ENCODE assay signal across 11 cellular contexts in genomic region chrX:45757272-45757671, GRCh38.
DNase-seq lines count a peak whose midpoint lies in the region; TF ChIP-seq lines count a peak whose summit lies in the region.
"Had no signal": no experiment of that assay in that cellular context is flagged by ENCODE, and none has a peak within 500 bp of the region (broad histone marks: within the 10 kb centered on the region; RNA-seq: fewer than 3 reads in every experiment).

No MANE protein-coding gene starts in this region.

- H3K4me1 Mint-ChIP-seq in Calu3 (ENCODE audit: low read depth, unreplicated experiment): peaks cover 51% of the 10 kb centered on the region
- H3K4me1 Mint-ChIP-seq in activated T-helper 1 cell treated with anti-CD3 and anti-CD28 coated beads, Interleukin-12 subunit alpha, Interleukin-12 subunit beta, Interleukin-2, Interleukin-4 antibody, amounts not matched to agents 30 ng/mL and 10 ng/mL and 1 ng/mL, durations not matched to agents 14 hours and 24 hours and 36 hours (ENCODE audit: low read depth): peaks cover 62% of the 10 kb centered on the region
- H3K4me1 Mint-ChIP-seq in immature natural killer cell: peaks cover 57 to 68% of the 10 kb centered on the region in 2 donors

- H3K9me3 ChIP-seq in prostate gland: no peaks in the 10 kb centered on the region
- H3K9me3 ChIP-seq: HAP-1 had no signal

- H3K36me3 Mint-ChIP-seq in Calu3 (ENCODE audit: insufficient read depth, unreplicated experiment) (peaks cover 62% of the 10 kb centered on the region), immature natural killer cell (peaks cover 0 to 7% (median 4%) of the 10 kb centered on the region in 3 donors)
- peaks cover 49% of the 10 kb centered on the region for H3K36me3 Mint-ChIP-seq in activated T-helper 1 cell treated with anti-CD3 and anti-CD28 coated beads, Interleukin-12 subunit alpha, Interleukin-12 subunit beta, Interleukin-2, Interleukin-4 antibody, amounts not matched to agents 30 ng/mL and 10 ng/mL and 1 ng/mL, durations not matched to agents 14 hours and 24 hours and 36 hours (ENCODE audit: low read depth)

- H3K27me3 ChIP-seq in prostate gland (replicated peaks; ENCODE audit: insufficient read depth): no peaks in the 10 kb centered on the region

- no peak for TF ChIP-seq POLR2A in prostate gland (IDR thresholded peaks at IDR 0.05)

- 68% methylated on average over 2 of the region's 2 CpGs for WGBS in prostate gland

- H3K4me3 Mint-ChIP-seq in Calu3 (ENCODE audit: low read depth, unreplicated experiment) (peak overlapping the region; percentile 8), immature natural killer cell (peak overlapping the region; percentile 12 to 58 (median 18))
- peak overlapping the region; percentile 57 for H3K4me3 Mint-ChIP-seq in activated T-helper 1 cell treated with anti-CD3 and anti-CD28 coated beads, Interleukin-12 subunit alpha, Interleukin-12 subunit beta, Interleukin-2, Interleukin-4 antibody, amounts not matched to agents 30 ng/mL and 10 ng/mL and 1 ng/mL, durations not matched to agents 14 hours and 24 hours and 36 hours

- no peak overlapping the region for H3K27ac ChIP-seq in prostate gland

- H3K36me3 ChIP-seq in prostate gland: no peaks in the 10 kb centered on the region
- H3K36me3 ChIP-seq: HAP-1 had no signal

- H3K27ac Mint-ChIP-seq in Calu3 (ENCODE audit: unreplicated experiment) (no peak overlapping the region), immature natural killer cell (peak overlapping the region; percentile 55 to 99 (median 94))
- peak overlapping the region; percentile 74 for H3K27ac Mint-ChIP-seq in activated T-helper 1 cell treated with anti-CD3 and anti-CD28 coated beads, Interleukin-12 subunit alpha, Interleukin-12 subunit beta, Interleukin-2, Interleukin-4 antibody, amounts not matched to agents 30 ng/mL and 10 ng/mL and 1 ng/mL, durations not matched to agents 14 hours and 24 hours and 36 hours

- CTCF ChIA-PET in Calu3 (lab: Charles Lee): no interaction called here

- no peaks in the 10 kb centered on the region for H3K4me1 ChIP-seq in prostate gland (replicated peaks)

- no TSS peak for BruUV-seq in Calu3 (replicated peaks; lab: Mats Ljungman, UMichigan)

- H3K9me3 Mint-ChIP-seq in Calu3 (ENCODE audit: low read depth, unreplicated experiment) (no peaks in the 10 kb centered on the region), immature natural killer cell (no peaks in the 10 kb centered on the region)
- no peaks in the 10 kb centered on the region for H3K9me3 Mint-ChIP-seq in activated T-helper 1 cell treated with anti-CD3 and anti-CD28 coated beads, Interleukin-12 subunit alpha, Interleukin-12 subunit beta, Interleukin-2, Interleukin-4 antibody, amounts not matched to agents 30 ng/mL and 10 ng/mL and 1 ng/mL, durations not matched to agents 14 hours and 24 hours and 36 hours
- H3K9me3 Mint-ChIP-seq: CD8-positive, alpha-beta T cell had no signal

- intact Hi-C loops in Calu3 (cut with micrococcal nuclease; ENCODE audit: unreplicated experiment) (loop anchor here (10.0 kb wide), 1 partner anchor 48 kb away; no protein-coding TSS in a partner anchor), prostate gland (cut with DNase I) (no loop called here)
- intact Hi-C loops in activated T-helper 1 cell treated with anti-CD3 and anti-CD28 coated beads, Interleukin-12 subunit alpha, Interleukin-12 subunit beta, Interleukin-2, Interleukin-4 antibody, amounts not matched to agents 30 ng/mL and 10 ng/mL and 1 ng/mL, durations not matched to agents 14 hours and 24 hours and 36 hours (cut with micrococcal nuclease): loop anchor here (5.0 to 10.0 kb wide), 3 partner anchors 435 to 955 kb away; no protein-coding TSS in a partner anchor

- TF ChIP-seq CTCF in Calu3 (IDR thresholded peaks at IDR 0.05; ENCODE audit: unreplicated experiment): no peak
- no peak for TF ChIP-seq CTCF in prostate gland (IDR thresholded peaks at IDR 0.05)

- H3K27me3 Mint-ChIP-seq in Calu3 (ENCODE audit: unreplicated experiment) (no peaks in the 10 kb centered on the region), immature natural killer cell (ENCODE audit: low read depth in 3 of 3) (peaks cover 2 to 7% (median 4%) of the 10 kb centered on the region in 3 donors)
- H3K27me3 Mint-ChIP-seq in activated T-helper 1 cell treated with anti-CD3 and anti-CD28 coated beads, Interleukin-12 subunit alpha, Interleukin-12 subunit beta, Interleukin-2, Interleukin-4 antibody, amounts not matched to agents 30 ng/mL and 10 ng/mL and 1 ng/mL, durations not matched to agents 14 hours and 24 hours and 36 hours (ENCODE audit: insufficient read depth): no peaks in the 10 kb centered on the region

- DNase-seq in Calu3: no peak
- DNase-seq in HT1080 (ENCODE audit: low read depth): peak; percentile 22
- DNase-seq in activated T-helper 1 cell treated with anti-CD3 and anti-CD28 coated beads, Interleukin-12 subunit alpha, Interleukin-12 subunit beta, Interleukin-2, Interleukin-4 antibody, amounts not matched to agents 30 ng/mL and 10 ng/mL and 1 ng/mL, durations not matched to agents 14 hours and 24 hours and 36 hours (ENCODE audit: low spot score): no peak
- no peak for DNase-seq in immature natural killer cell
- DNase-seq in stimulated activated CD4-positive, alpha-beta T cell treated with anti-CD3 and anti-CD28 coated beads, Interleukin-4, amount 100 ng/mL, for 1 hour: no peak
- DNase-seq in NCI-H69 (lab: John Stamatoyannopoulos, UW): no peak
- no peak for DNase-seq in NCI-H1694 treated with DMSO at 0.1 percent for 48 hours (lab: John Stamatoyannopoulos, UW)
- DNase-seq in prostate gland (ENCODE audit: low spot score): no peak
- DNase-seq: anterior cingulate cortex; CD8-positive, alpha-beta T cell had no signal

- no peak overlapping the region for H3K4me3 ChIP-seq in prostate gland
- H3K4me3 ChIP-seq: HAP-1 had no signal
